ENCODE assay signal across 8 cellular contexts in the genomic region with DNA sequence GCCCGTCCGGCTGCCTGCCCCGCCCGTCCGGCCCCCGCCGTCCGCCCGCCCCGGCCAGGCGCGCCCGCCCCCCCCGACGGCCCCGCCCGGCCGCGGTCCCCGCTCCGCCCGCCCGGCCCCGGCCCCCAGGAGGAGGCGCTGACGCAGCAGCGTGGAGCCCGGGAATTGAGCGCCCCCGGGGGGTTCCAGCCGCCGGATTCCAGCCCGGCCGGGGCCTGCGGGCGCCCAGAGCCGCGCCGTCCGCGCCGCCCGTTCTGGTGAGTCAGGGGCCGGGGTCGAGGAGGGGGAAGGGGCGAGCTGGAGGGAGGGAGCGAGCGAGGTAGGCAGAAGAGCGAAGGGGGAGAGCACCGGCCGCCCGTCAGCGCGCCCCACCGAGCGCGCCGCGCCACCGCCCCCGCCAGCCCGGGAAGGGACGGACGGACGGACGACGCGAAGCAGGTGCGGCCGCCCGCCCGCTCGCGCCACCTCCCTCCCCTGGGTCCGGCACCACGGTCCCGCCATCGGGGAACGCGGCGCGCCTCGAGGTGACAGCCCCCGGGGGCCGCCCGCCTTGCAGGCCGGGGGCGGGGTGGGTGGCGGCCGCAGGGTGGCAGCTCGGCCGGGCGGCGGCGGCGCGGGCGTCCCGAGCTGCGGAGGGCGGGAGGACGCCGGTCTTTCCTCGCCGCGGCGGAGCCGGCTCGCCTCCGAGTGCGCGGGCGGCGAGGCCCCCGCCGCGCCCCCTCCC. TPM values are rescaled to one million over a fixed set of nuclear protein-coding genes. Genes with fewer than 3 reads are reported as not detected.
A peak's percentile ranks its signal among the peaks of the same experiment; 100 is the strongest.
DNase-seq lines count a peak whose midpoint lies in the region; ATAC-seq and TF ChIP-seq lines count a peak whose summit lies in the region.

No MANE protein-coding gene starts in this region.

- H3K4me2 ChIP-seq in SK-N-SH (peak overlapping the region; percentile 94; the same call in 1 of the 2 replicates), parathyroid adenoma (ENCODE audit: low read length) (peak overlapping the region; percentile 53)

- peak; percentile 33 for ATAC-seq in HG02870 (IDR thresholded peaks at IDR 0.05; ENCODE audit: unreplicated experiment)

- peak; percentile 17; the same call in 1 of the 2 replicates for TF ChIP-seq CTCF in SK-N-SH (IDR thresholded peaks at IDR 0.05)
- no peak for TF ChIP-seq CTCF in esophagus muscularis mucosa (IDR thresholded peaks at IDR 0.05)
- TF ChIP-seq CTCF in parathyroid adenoma (IDR thresholded peaks at IDR 0.05): no peak

- H3K4me3 ChIP-seq in SK-N-SH (ENCODE audit: low read depth in 2 of 2, low read length in 1 of 2) (peak overlapping the region; percentile 75 to 77), esophagus muscularis mucosa (peak overlapping the region; percentile 96 to 100 (median 96)), parathyroid adenoma (ENCODE audit: low read depth, low read length) (peak overlapping the region; percentile 57)

- DNase-seq in activated T-cell treated with anti-CD3 and anti-CD28 coated beads for 4 hours (peak; percentile 44), SK-N-SH (no peak), esophagus muscularis mucosa (ENCODE audit: extremely low spot score) (no peak), cortex of kidney (lab: John Stamatoyannopoulos, UW) (no peak), AML-193 (lab: John Stamatoyannopoulos, UW) (no peak)
- DNase-seq in activated T-cell treated with anti-CD3 and anti-CD28 coated beads, Interleukin-2, amount 50 U/mL, for 1 hour: no peak

- no CpG with 5 or more reads among the region's 117 CpGs for WGBS in SK-N-SH (ENCODE audit: low lambda C conversion rate)
- WGBS in esophagus muscularis mucosa: no CpG with 5 or more reads among the region's 117 CpGs

- CTCF ChIA-PET in SK-N-SH (lab: Yijun Ruan, JAX): interaction anchor here (0.8 to 3.3 kb wide), 12 partner anchors 11 to 162 kb away, joined by 3 to 16 read pairs (median 4); a partner anchor contains a TSS

- H3K9ac ChIP-seq in SK-N-SH (peak overlapping the region; percentile 64; the same call in 1 of the 2 replicates), parathyroid adenoma (no peak overlapping the region)

- H2AFZ ChIP-seq in SK-N-SH (ENCODE audit: low read depth): no peak overlapping the region
- H2AFZ ChIP-seq in parathyroid adenoma: peak overlapping the region; percentile 66

- TF ChIP-seq POLR2A in esophagus muscularis mucosa (IDR thresholded peaks at IDR 0.05; ENCODE audit: low read depth): no peak

- H3K27ac ChIP-seq in SK-N-SH (ENCODE audit: low read depth in 2 of 2, low read length in 1 of 2): peak overlapping the region in 1 of 2 experiments; percentile 47; a peak in 1 of 4 replicates
- H3K27ac ChIP-seq in esophagus muscularis mucosa (replicated peaks in 1 of 4): peak overlapping the region; percentile 84 to 89 (median 86)
- H3K27ac ChIP-seq in parathyroid adenoma: peak overlapping the region; percentile 39

- H3K9me2 ChIP-seq in SK-N-SH: no peaks in the 10 kb centered on the region

- no peak for TF ChIP-seq RAD21 in SK-N-SH (IDR thresholded peaks at IDR 0.05; ENCODE audit: low read length)

- POLR2A ChIA-PET in SK-N-SH (lab: Yijun Ruan, JAX): interaction anchor here (0.9 to 1.0 kb wide), 3 partner anchors 9 to 128 kb away, joined by 3 to 4 read pairs (median 3); a partner anchor contains a TSS

- TF ChIP-seq EP300 in SK-N-SH (IDR thresholded peaks at IDR 0.05; ENCODE audit: borderline replicate concordance in 1 of 2, low read depth in 1 of 2, low read length in 1 of 2) (no peak), esophagus muscularis mucosa (IDR thresholded peaks at IDR 0.05) (no peak)

- H3K27me3 ChIP-seq in SK-N-SH (ENCODE audit: insufficient read depth): no peaks in the 10 kb centered on the region
- H3K27me3 ChIP-seq in esophagus muscularis mucosa: peaks cover 0 to 28% (median 11%) of the 10 kb centered on the region in 4 donors
- no peaks in the 10 kb centered on the region for H3K27me3 ChIP-seq in parathyroid adenoma (ENCODE audit: control insufficient read depth, insufficient read depth, low read length)

- intact Hi-C loops in esophagus muscularis mucosa (cut with DNase I): loop anchor here (10.0 kb wide), 1 partner anchor 154 kb away; a partner anchor contains a TSS

- H3F3A ChIP-seq in SK-N-SH (replicated peaks; ENCODE audit: insufficient read depth): no peaks in the 10 kb centered on the region

- H3K9me3 ChIP-seq in SK-N-SH (no peaks in the 10 kb centered on the region), esophagus muscularis mucosa (no peaks in the 10 kb centered on the region), parathyroid adenoma (ENCODE audit: control insufficient read depth, low read length) (no peaks in the 10 kb centered on the region)

- peaks cover 12 to 39% of the 10 kb centered on the region in 2 experiments; a peak in 3 of 4 replicates for H3K4me1 ChIP-seq in SK-N-SH (ENCODE audit: control insufficient read depth in 1 of 2, insufficient read depth in 2 of 2, low read depth in 1 of 2, low read length in 1 of 2)
- peaks cover 63 to 75% (median 69%) of the 10 kb centered on the region in 4 donors for H3K4me1 ChIP-seq in esophagus muscularis mucosa
- peaks cover 8% of the 10 kb centered on the region for H3K4me1 ChIP-seq in parathyroid adenoma

- H3K79me2 ChIP-seq in SK-N-SH (ENCODE audit: insufficient read depth): peaks cover 42% of the 10 kb centered on the region
- H3K79me2 ChIP-seq in parathyroid adenoma: peaks cover 2% of the 10 kb centered on the region

- no peaks in the 10 kb centered on the region for H3K36me3 ChIP-seq in SK-N-SH (replicated peaks in 1 of 2; ENCODE audit: control insufficient read depth in 1 of 2, insufficient read depth in 2 of 2, low read length in 1 of 2)
- H3K36me3 ChIP-seq in esophagus muscularis mucosa: no peaks in the 10 kb centered on the region
- H3K36me3 ChIP-seq in parathyroid adenoma (ENCODE audit: control insufficient read depth, insufficient read depth, low read length): no peaks in the 10 kb centered on the region

- H4K20me1 ChIP-seq in SK-N-SH (ENCODE audit: insufficient read depth): peaks cover 41% of the 10 kb centered on the region

TF ChIP-seq in SK-N-SH, 30 proteins besides CTCF, POLR2A, EP300 and RAD21 (continues in another document):
- TF ChIP-seq GABPA (IDR thresholded peaks at IDR 0.05; ENCODE audit: low read depth) (no peak), FOSL2 (IDR thresholded peaks at IDR 0.05; ENCODE audit: borderline replicate concordance, low read depth) (no peak), TEAD4 (IDR thresholded peaks at IDR 0.05; ENCODE audit: borderline replicate concordance, insufficient read depth) (no peak), JUND (IDR thresholded peaks at IDR 0.05) (no peak), MXI1 (IDR thresholded peaks at IDR 0.05; ENCODE audit: low read depth, low read length) (no peak; the same call in 1 of the 2 replicates), RCOR1 (IDR thresholded peaks at IDR 0.05; ENCODE audit: low read length) (no peak), EZH2phosphoT487 (IDR thresholded peaks at IDR 0.05; ENCODE audit: borderline replicate concordance, low read depth) (no peak), GATA2 (CRISPR knock-in tag; IDR thresholded peaks at IDR 0.05) (no peak), CHD2 (IDR thresholded peaks at IDR 0.05; ENCODE audit: low read length, partially characterized antibody) (no peak), TAF1 (IDR thresholded peaks at IDR 0.05; ENCODE audit: borderline replicate concordance, low read depth, low read length) (no peak), SIN3A (IDR thresholded peaks at IDR 0.05; ENCODE audit: borderline replicate concordance, low read depth, low read length) (no peak), NFIC (IDR thresholded peaks at IDR 0.05; ENCODE audit: borderline replicate concordance) (no peak), RFX5 (IDR thresholded peaks at IDR 0.05; ENCODE audit: low read length) (no peak), TCF12 (IDR thresholded peaks at IDR 0.05) (no peak)
- TF ChIP-seq, protein P1, sequence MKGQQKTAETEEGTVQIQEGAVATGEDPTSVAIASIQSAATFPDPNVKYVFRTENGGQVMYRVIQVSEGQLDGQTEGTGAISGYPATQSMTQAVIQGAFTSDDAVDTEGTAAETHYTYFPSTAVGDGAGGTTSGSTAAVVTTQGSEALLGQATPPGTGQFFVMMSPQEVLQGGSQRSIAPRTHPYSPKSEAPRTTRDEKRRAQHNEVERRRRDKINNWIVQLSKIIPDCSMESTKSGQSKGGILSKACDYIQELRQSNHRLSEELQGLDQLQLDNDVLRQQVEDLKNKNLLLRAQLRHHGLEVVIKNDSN (IDR thresholded peaks at IDR 0.05; ENCODE audit: borderline replicate concordance, low read depth): no peak

RNA-seq across cellular contexts. Expression of a gene that starts 0.4 kb away (rescaled TPM):
- polyA plus RNA-seq in SK-N-SH (2012; rRNA removed): 4.7 and 5.5 TPM in 2 replicates
- polyA plus RNA-seq in SK-N-SH (2012; cell fraction: cytosol; rRNA removed): 3.5 and 5.2 TPM in 2 replicates
- polyA plus RNA-seq in SK-N-SH (2012; cell fraction: nucleus; rRNA removed): 20.7 and 22.9 TPM in 2 replicates
- total RNA-seq in esophagus muscularis mucosa: 10 to 100 TPM; 11.6 to 29.6 (median 22.3) TPM

RNA-seq across cellular contexts. Expression of a gene that starts 29.6 kb away (rescaled TPM):
- polyA plus RNA-seq in SK-N-SH (2012; rRNA removed): 34.2 and 43.2 TPM in 2 replicates
- 24.9 and 34.3 TPM in 2 replicates for polyA plus RNA-seq in SK-N-SH (2012; cell fraction: cytosol; rRNA removed)
- polyA plus RNA-seq in SK-N-SH (2012; cell fraction: nucleus; rRNA removed): 20.4 and 24.0 TPM in 2 replicates
- total RNA-seq in esophagus muscularis mucosa: 10 to 100 TPM in 3 of 4 donors, 1 to 10 TPM in 1; 7.9 to 16.6 (median 12.5) TPM

RNA-seq across cellular contexts. Expression of a gene that starts 35.6 kb away (rescaled TPM):
- 54.2 and 73.8 TPM in 2 replicates for polyA plus RNA-seq in SK-N-SH (2012; rRNA removed)
- polyA plus RNA-seq in SK-N-SH (2012; cell fraction: cytosol; rRNA removed): 36.1 and 49.7 TPM in 2 replicates
- polyA plus RNA-seq in SK-N-SH (2012; cell fraction: nucleus; rRNA removed): 81.3 and 112 TPM in 2 replicates
- 10 to 100 TPM; 38.8 to 50.7 (median 44.7) TPM for total RNA-seq in esophagus muscularis mucosa

RNA-seq across cellular contexts. Expression of a gene that starts 58.7 kb away (rescaled TPM):
- polyA plus RNA-seq in SK-N-SH (2012; rRNA removed): 25.5 and 29.5 TPM in 2 replicates
- polyA plus RNA-seq in SK-N-SH (2012; cell fraction: cytosol; rRNA removed): 33.2 and 34.0 TPM in 2 replicates
- polyA plus RNA-seq in SK-N-SH (2012; cell fraction: nucleus; rRNA removed): 15.8 and 23.6 TPM in 2 replicates
- total RNA-seq in esophagus muscularis mucosa: 10 to 100 TPM in 1 of 4 donors, 1 to 10 TPM in 3; 4.6 to 15.6 (median 6.4) TPM
